ENCODE assay signal across 11 cellular contexts in the genomic region with DNA sequence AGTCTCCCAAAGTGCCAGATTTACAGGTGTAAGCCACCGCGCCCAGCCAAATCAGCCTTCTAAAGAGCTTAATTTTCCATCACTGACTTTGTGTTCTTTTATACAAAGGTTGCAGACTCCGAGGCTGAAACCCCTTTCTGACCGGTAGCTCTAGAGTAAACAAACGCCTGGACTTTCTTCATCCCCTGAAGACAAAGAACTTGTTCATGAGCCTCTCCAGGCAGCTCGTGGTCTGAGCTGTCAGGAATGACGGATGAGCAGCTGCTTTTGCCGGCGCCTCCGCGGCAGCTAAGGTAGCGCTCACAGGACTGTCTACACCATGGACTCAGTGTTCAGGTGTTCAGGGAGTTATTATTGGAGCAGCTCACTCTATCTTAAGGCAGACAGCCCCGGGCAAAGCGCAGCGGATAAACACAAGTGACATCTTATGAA.
A peak's percentile ranks its signal among the peaks of the same experiment; 100 is the strongest.
DNase-seq lines count a peak whose midpoint lies in the region; ATAC-seq and TF ChIP-seq lines count a peak whose summit lies in the region.
"Had no signal": no experiment of that assay in that cellular context is flagged by ENCODE, and none has a peak within 500 bp of the region (broad histone marks: within the 10 kb centered on the region; RNA-seq: fewer than 3 reads in every experiment).

No MANE protein-coding gene starts in this region.

- H3K36me3 Mint-ChIP-seq in Calu3 (ENCODE audit: insufficient read depth, unreplicated experiment) (peaks cover 13% of the 10 kb centered on the region), brain (no peaks in the 10 kb centered on the region)
- no peaks in the 10 kb centered on the region for H3K36me3 Mint-ChIP-seq in naive thymus-derived CD8-positive, alpha-beta T cell
- H3K36me3 Mint-ChIP-seq: CD8-positive, alpha-beta T cell had no signal

- CTCF ChIA-PET in Calu3 (lab: Charles Lee): interaction anchor here (0.6 to 1.9 kb wide), 8 partner anchors 12 to 160 kb away, joined by 3 to 11 read pairs (median 4); no protein-coding TSS in a partner anchor

- no TSS peak for BruUV-seq in Calu3 (replicated peaks; lab: Mats Ljungman, UMichigan)

- 63 to 64% methylated on average over 12 of the region's 15 CpGs for WGBS in mesodermal cell (ENCODE audit: insufficient coverage in 2 of 2), 2 experiments

- no peak overlapping the region for H3K4me3 ChIP-seq in mesodermal cell (ENCODE audit: extremely low read depth, insufficient read depth, low read length, poor library complexity, severe bottlenecking)

- H3K27me3 Mint-ChIP-seq in Calu3 (ENCODE audit: unreplicated experiment): no peaks in the 10 kb centered on the region
- peaks cover 16% of the 10 kb centered on the region for H3K27me3 Mint-ChIP-seq in brain
- H3K27me3 Mint-ChIP-seq in naive thymus-derived CD8-positive, alpha-beta T cell: peaks cover 0 to 26% (median 7%) of the 10 kb centered on the region in 5 donors

- POLR2A ChIA-PET in naive thymus-derived CD8-positive, alpha-beta T cell (lab: Charles Lee): interaction anchor here (0.6 to 9.8 kb wide), 5 partner anchors 14 to 1490 kb away, joined by 3 to 89 read pairs (median 4); no protein-coding TSS in a partner anchor

- H3K9me3 Mint-ChIP-seq in Calu3 (ENCODE audit: low read depth, unreplicated experiment) (peaks cover 4% of the 10 kb centered on the region), brain (peaks cover 0 to 23% (median 8%) of the 10 kb centered on the region in 5 experiments)
- H3K9me3 Mint-ChIP-seq in naive thymus-derived CD8-positive, alpha-beta T cell: peaks cover 0 to 11% (median 4%) of the 10 kb centered on the region in 9 donors

- peak overlapping the region; percentile 62 for H3K27ac ChIP-seq in mesodermal cell (ENCODE audit: low read depth, low read length, severe bottlenecking)

- H3K4me1 Mint-ChIP-seq in Calu3 (ENCODE audit: low read depth, unreplicated experiment) (peaks cover 20% of the 10 kb centered on the region), brain (peaks cover 14% of the 10 kb centered on the region)
- H3K4me1 Mint-ChIP-seq in naive thymus-derived CD8-positive, alpha-beta T cell: peaks cover 31 to 55% (median 48%) of the 10 kb centered on the region in 4 donors

- H3K27ac Mint-ChIP-seq in Calu3 (ENCODE audit: unreplicated experiment): peak overlapping the region; percentile 95
- peak overlapping the region in 3 of 5 experiments; percentile 17 to 83 (median 54) for H3K27ac Mint-ChIP-seq in brain
- peak overlapping the region in 5 of 10 donors; percentile 15 to 79 (median 52) for H3K27ac Mint-ChIP-seq in naive thymus-derived CD8-positive, alpha-beta T cell
- H3K27ac Mint-ChIP-seq: CD8-positive, alpha-beta T cell had no signal

- peaks cover 10% of the 10 kb centered on the region for H3K4me1 ChIP-seq in mesodermal cell (ENCODE audit: control insufficient read depth, insufficient read depth, low read length, poor library complexity, severe bottlenecking)

- H3K36me3 ChIP-seq in mesodermal cell (ENCODE audit: control insufficient read depth, insufficient read depth, low read length): no peaks in the 10 kb centered on the region

- ATAC-seq in naive thymus-derived CD8-positive, alpha-beta T cell: no peak
- ATAC-seq in GM18861 (IDR thresholded peaks at IDR 0.05; ENCODE audit: unreplicated experiment) (no peak), HG03175 (IDR thresholded peaks at IDR 0.05; ENCODE audit: unreplicated experiment) (no peak)
- ATAC-seq: CD8-positive, alpha-beta T cell had no signal

- H3K9me3 ChIP-seq in mesodermal cell (ENCODE audit: control insufficient read depth, low read length): peaks cover 6% of the 10 kb centered on the region

- intact Hi-C loops in Calu3 (cut with micrococcal nuclease; ENCODE audit: unreplicated experiment): loop anchor here (1.0 kb wide), 1 partner anchor 33 kb away; no protein-coding TSS in a partner anchor

- H3K4me3 Mint-ChIP-seq in Calu3 (ENCODE audit: low read depth, unreplicated experiment) (peak overlapping the region; percentile 60), brain (peak overlapping the region in 2 of 5 experiments; percentile 26 to 39)
- peak overlapping the region in 4 of 10 donors; percentile 22 to 43 (median 34) for H3K4me3 Mint-ChIP-seq in naive thymus-derived CD8-positive, alpha-beta T cell
- H3K4me3 Mint-ChIP-seq: CD8-positive, alpha-beta T cell had no signal

- DNase-seq in Calu3 (peak; percentile 77), NCI-H146 (lab: John Stamatoyannopoulos, UW) (peak; percentile 77), NCI-H2029 treated with DMSO at 0.1 percent for 48 hours (lab: John Stamatoyannopoulos, UW) (no peak)
- no peak for DNase-seq in naive thymus-derived CD8-positive, alpha-beta T cell
- DNase-seq: activated naive CD4-positive, alpha-beta T cell treated with anti-CD3 and anti-CD28 coated beads, Interleukin-2, amount 50 U/mL, for 16 hours; CD8-positive, alpha-beta T cell; foreskin fibroblast had no signal

- no peak for TF ChIP-seq CTCF in Calu3 (IDR thresholded peaks at IDR 0.05; ENCODE audit: unreplicated experiment)
- no peak for TF ChIP-seq CTCF in brain (conservative IDR thresholded peaks at IDR 0.05)

Comparison
In these comparisons a context has a peak if more than half of its experiments do, and no peak if none do; other contexts are left out.
1. DNase-seq: peak in Calu3 (single experiment) and NCI-H146 (single experiment); none in naive thymus-derived CD8-positive, alpha-beta T cell (0 of 10) and NCI-H2029 treated with DMSO at 0.1 percent for 48 hours (single experiment).